In genomic region chrX:47556045-47556623, GRCh38 we compare ENCODE assay signal across 8 cellular contexts. TPM values are rescaled to one million over a fixed set of nuclear protein-coding genes. Genes with fewer than 3 reads are reported as not detected.
DNase-seq lines count a peak whose midpoint lies in the region; ATAC-seq and TF ChIP-seq lines count a peak whose summit lies in the region.

No MANE protein-coding gene starts in this region.

- H3K9me3 ChIP-seq in CD4-positive, alpha-beta memory T cell (ENCODE audit: control insufficient read depth in 1 of 2, low read length in 2 of 2) = no peaks in the 10 kb centered on the region

- H3K27me3 Mint-ChIP-seq in CD4-positive, alpha-beta memory T cell = no peaks in the 10 kb centered on the region
- no peaks in the 10 kb centered on the region for H3K27me3 Mint-ChIP-seq in activated T-helper 17 cell treated with anti-CD3 and anti-CD28 coated beads, Interleukin-2, amount 50 U/mL, for 72 hours
- H3K27me3 Mint-ChIP-seq in natural killer cell (ENCODE audit: low read depth in 2 of 2) = no peaks in the 10 kb centered on the region

- POLR2A ChIA-PET in CD4-positive, alpha-beta memory T cell (lab: Charles Lee; ENCODE audit: partially characterized antibody) = interaction anchor here (0.7 to 2.8 kb wide), 9 partner anchors 12 to 719 kb away, joined by 3 to 11 read pairs (median 3); partner anchors contain the start of genes ELK1, NDUFB11, RBM10 and RP2

- H3K36me3 ChIP-seq in CD4-positive, alpha-beta memory T cell (ENCODE audit: insufficient read depth, low read length) = no peaks in the 10 kb centered on the region

- no peaks in the 10 kb centered on the region for H3K27me3 ChIP-seq in CD4-positive, alpha-beta memory T cell (ENCODE audit: insufficient read depth, low read length)

- peak overlapping the region; percentile 60 for H3K27ac ChIP-seq in CD4-positive, alpha-beta memory T cell (ENCODE audit: low read depth, low read length)

- intact Hi-C loops in CD4-positive, alpha-beta memory T cell (cut with micrococcal nuclease) = loop anchor here (1.0 to 5.0 kb wide), 2 partner anchors 281 to 338 kb away; partner anchors contain the start of genes CDK16 and ZNF81
- intact Hi-C loops in natural killer cell (cut with micrococcal nuclease) = no loop called here

- no peaks in the 10 kb centered on the region for H3K9me3 Mint-ChIP-seq in CD4-positive, alpha-beta memory T cell
- H3K9me3 Mint-ChIP-seq in activated T-helper 17 cell treated with anti-CD3 and anti-CD28 coated beads, Interleukin-2, amount 50 U/mL, for 72 hours = no peaks in the 10 kb centered on the region
- H3K9me3 Mint-ChIP-seq in natural killer cell = no peaks in the 10 kb centered on the region

- H3K4me3 ChIP-seq in CD4-positive, alpha-beta memory T cell (ENCODE audit: low read length in 2 of 2) = peak overlapping the region in 1 of 2 donors; percentile 52

- CTCF ChIA-PET in CD4-positive, alpha-beta memory T cell (lab: Charles Lee; ENCODE audit: partially characterized antibody) = interaction anchor here (1.1 kb wide), 2 partner anchors 32 to 74 kb away, joined by 3 read pairs; partner anchors contain the start of gene CFP

- peak; percentile 84 for ATAC-seq in GM19455 (IDR thresholded peaks at IDR 0.05; ENCODE audit: unreplicated experiment)
- ATAC-seq in activated T-helper 17 cell treated with anti-CD3 and anti-CD28 coated beads, Interleukin-2, amount 50 U/mL, for 72 hours (replicated peaks) = peak; percentile 88
- ATAC-seq in natural killer cell = peak; percentile 82 to 95 (median 84)

- DNase-seq in CD4-positive, alpha-beta memory T cell = peak; percentile 82 to 92 (median 83)
- DNase-seq in HK-2 (ENCODE audit: unreplicated experiment) = peak; percentile 90
- peak; percentile 95 for DNase-seq in OCI-M1 (lab: John Stamatoyannopoulos, UW)
- DNase-seq in fibroblast of peridontal ligament (ENCODE audit: extremely low read depth) = peak; percentile 91
- peak; percentile 76 for DNase-seq in natural killer cell
- peak; percentile 67 to 85 (median 82) for DNase-seq in stimulated activated naive CD4-positive, alpha-beta T cell (lab: John Stamatoyannopoulos, UW)

- H3K4me3 Mint-ChIP-seq in CD4-positive, alpha-beta memory T cell = peak overlapping the region; percentile 89 to 97 (median 94)
- H3K4me3 Mint-ChIP-seq in activated T-helper 17 cell treated with anti-CD3 and anti-CD28 coated beads, Interleukin-2, amount 50 U/mL, for 72 hours = peak overlapping the region; percentile 83
- peak overlapping the region; percentile 93 for H3K4me3 Mint-ChIP-seq in natural killer cell

- peaks cover 10% of the 10 kb centered on the region for H3K4me1 ChIP-seq in CD4-positive, alpha-beta memory T cell (ENCODE audit: insufficient read depth, low read length)

- TF ChIP-seq CTCF in natural killer cell (IDR thresholded peaks at IDR 0.05) = no peak

- peaks cover 0 to 5% of the 10 kb centered on the region in 2 donors for H3K36me3 Mint-ChIP-seq in CD4-positive, alpha-beta memory T cell
- peaks cover 5% of the 10 kb centered on the region for H3K36me3 Mint-ChIP-seq in activated T-helper 17 cell treated with anti-CD3 and anti-CD28 coated beads, Interleukin-2, amount 50 U/mL, for 72 hours (ENCODE audit: low read depth)
- no peaks in the 10 kb centered on the region for H3K36me3 Mint-ChIP-seq in natural killer cell

- peaks cover 10 to 26% (median 19%) of the 10 kb centered on the region in 4 donors for H3K4me1 Mint-ChIP-seq in CD4-positive, alpha-beta memory T cell
- peaks cover 9% of the 10 kb centered on the region for H3K4me1 Mint-ChIP-seq in activated T-helper 17 cell treated with anti-CD3 and anti-CD28 coated beads, Interleukin-2, amount 50 U/mL, for 72 hours
- peaks cover 15% of the 10 kb centered on the region in 2 donors for H3K4me1 Mint-ChIP-seq in natural killer cell

- peak overlapping the region; percentile 84 to 98 (median 96) for H3K27ac Mint-ChIP-seq in CD4-positive, alpha-beta memory T cell
- H3K27ac Mint-ChIP-seq in activated T-helper 17 cell treated with anti-CD3 and anti-CD28 coated beads, Interleukin-2, amount 50 U/mL, for 72 hours = peak overlapping the region; percentile 83
- peak overlapping the region; percentile 89 to 95 for H3K27ac Mint-ChIP-seq in natural killer cell

RNA-seq across cellular contexts. Expression of gene ARAF, which starts 4.9 kb away (rescaled TPM):
- 100 to 1,000 TPM; 107 to 111 TPM for total RNA-seq in CD4-positive, alpha-beta memory T cell
- 10 to 100 TPM; 49.7 to 97.2 TPM for polyA plus RNA-seq in CD4-positive, alpha-beta memory T cell
- 10 to 100 TPM; 74.8 to 75.5 TPM for total RNA-seq in activated T-helper 17 cell treated with anti-CD3 and anti-CD28 coated beads, Interleukin-2, amount 50 U/mL, for 72 hours
- total RNA-seq in natural killer cell = 100 to 1,000 TPM; 162 to 173 (median 169) TPM

RNA-seq across cellular contexts. Expression of gene TIMP1, which starts 26.1 kb away (rescaled TPM):
- total RNA-seq in CD4-positive, alpha-beta memory T cell = 100 to 1,000 TPM; 147 to 156 TPM
- 100 to 1,000 TPM; 320 to 339 TPM for polyA plus RNA-seq in CD4-positive, alpha-beta memory T cell
- total RNA-seq in activated T-helper 17 cell treated with anti-CD3 and anti-CD28 coated beads, Interleukin-2, amount 50 U/mL, for 72 hours = 100 to 1,000 TPM in 1 of 2 donors, 10 to 100 TPM in 1; 56.1 to 302 TPM
- total RNA-seq in natural killer cell = 10 to 100 TPM; 50.9 to 71.3 (median 68.6) TPM
